In genomic region chr11:104944080-104944479, GRCh38 we compare ENCODE assay signal across 24 cellular contexts. TPM values are rescaled to one million over a fixed set of nuclear protein-coding genes. Genes with fewer than 3 reads are reported as not detected.
"Had no signal": no experiment of that assay in that cellular context is flagged by ENCODE, and none has a peak within 500 bp of the region (broad histone marks: within the 10 kb centered on the region; RNA-seq: fewer than 3 reads in every experiment).

No MANE protein-coding gene starts in this region.

- H3K27ac Mint-ChIP-seq: activated B cell treated with CpG ODN at 0.5 μM for 24 hours; activated CD4-positive, alpha-beta T cell treated with anti-CD3 and anti-CD28 coated beads, Interleukin-2, amount 10 ng/mL, durations not matched to agents 24 days and 14 days; activated CD8-positive, alpha-beta T cell treated with anti-CD3 and anti-CD28 coated beads, Interleukin-2, amount 10 ng/mL, durations not matched to agents 7 days and 5 days; T-helper 2 cell treated with Interferon-gamma antibody and Interleukin-4, amounts not matched to agents 5 μg/mL and 100 μg/mL, for 36 hours; type B pancreatic cell had no signal

- H3K9me3 ChIP-seq: esophagus squamous epithelium, ovary, psoas muscle, testis had no signal

- H3K36me3 ChIP-seq: ovary had no signal

- H3K4me3 ChIP-seq: esophagus squamous epithelium, hepatocyte, lung, ovary, psoas muscle, skin epidermis, testis had no signal

- H3K9me3 Mint-ChIP-seq: activated B cell treated with CpG ODN at 0.5 μM for 24 hours; activated CD4-positive, alpha-beta T cell treated with anti-CD3 and anti-CD28 coated beads, Interleukin-2, amount 10 ng/mL, durations not matched to agents 24 days and 14 days; T-helper 2 cell treated with Interferon-gamma antibody and Interleukin-4, amounts not matched to agents 5 μg/mL and 100 μg/mL, for 36 hours had no signal

- H3K4me1 ChIP-seq: esophagus squamous epithelium, foreskin keratinocyte, psoas muscle, testis had no signal

- H3K4me3 Mint-ChIP-seq: activated B cell treated with CpG ODN at 0.5 μM for 24 hours; activated CD4-positive, alpha-beta T cell treated with anti-CD3 and anti-CD28 coated beads, Interleukin-2, amount 10 ng/mL, durations not matched to agents 24 days and 14 days; activated CD8-positive, alpha-beta T cell treated with anti-CD3 and anti-CD28 coated beads, Interleukin-2, amount 10 ng/mL, durations not matched to agents 7 days and 5 days; T-helper 2 cell treated with Interferon-gamma antibody and Interleukin-4, amounts not matched to agents 5 μg/mL and 100 μg/mL, for 36 hours; type B pancreatic cell had no signal

- DNase-seq: activated B cell treated with CpG ODN at 0.5 μM for 24 hours; activated CD4-positive, alpha-beta T cell treated with anti-CD3 and anti-CD28 coated beads, Interleukin-2, amount 10 ng/mL, durations not matched to agents 24 days and 14 days; activated CD8-positive, alpha-beta memory T cell treated with anti-CD3 and anti-CD28 coated beads, Interleukin-2, amount 50 U/mL, for 4 hours; activated CD8-positive, alpha-beta T cell treated with anti-CD3 and anti-CD28 coated beads, Interleukin-2, amount 10 ng/mL, durations not matched to agents 7 days and 5 days; activated effector memory CD4-positive, alpha-beta T cell treated with Interleukin-2 at 50 U/mL for 16 hours; activated naive CD4-positive, alpha-beta T cell treated with anti-CD3 and anti-CD28 coated beads, Interleukin-2, amount 50 U/mL, for 16 hours; activated T-cell treated with anti-CD3 and anti-CD28 coated beads, Interleukin-2, amount 50 U/mL, for 48 hours; amniotic stem cell; dermis blood vessel endothelial cell; effector memory CD4-positive, alpha-beta T cell; esophagus squamous epithelium; foreskin keratinocyte; left cardiac atrium; midbrain; ovary; psoas muscle; right cardiac atrium; stimulated activated CD4-positive, alpha-beta T cell treated with anti-CD3 and anti-CD28 coated beads, Interleukin-2, amount 100 ng/mL, for 48 hours; testis had no signal

- H3K27me3 ChIP-seq: esophagus squamous epithelium, foreskin keratinocyte, hepatocyte, ovary, testis had no signal

- H3K27me3 Mint-ChIP-seq: activated B cell treated with CpG ODN at 0.5 μM for 24 hours, type B pancreatic cell had no signal

- H3K27ac ChIP-seq: esophagus squamous epithelium, foreskin keratinocyte, hepatocyte, ovary, psoas muscle, skin epidermis, testis had no signal

- ATAC-seq: activated CD8-positive, alpha-beta T cell treated with anti-CD3 and anti-CD28 coated beads, Interleukin-2, amount 10 ng/mL, durations not matched to agents 7 days and 5 days; foreskin keratinocyte; left cardiac atrium; psoas muscle; right cardiac atrium had no signal

RNA-seq across cellular contexts. Expression of gene CASP12, which starts 45.8 kb away (rescaled TPM):
- total RNA-seq: activated B cell treated with CpG ODN at 0.5 μM for 24 hours; activated CD4-positive, alpha-beta T cell treated with anti-CD3 and anti-CD28 coated beads, Interleukin-2, amount 10 ng/mL, durations not matched to agents 24 days and 14 days; activated CD8-positive, alpha-beta T cell treated with anti-CD3 and anti-CD28 coated beads, Interleukin-2, amount 10 ng/mL, durations not matched to agents 7 days and 5 days; foreskin keratinocyte; psoas muscle had no signal
- polyA plus RNA-seq: foreskin keratinocyte had no signal
